8 cellular contexts compared by ENCODE assay signal in the genomic region with DNA sequence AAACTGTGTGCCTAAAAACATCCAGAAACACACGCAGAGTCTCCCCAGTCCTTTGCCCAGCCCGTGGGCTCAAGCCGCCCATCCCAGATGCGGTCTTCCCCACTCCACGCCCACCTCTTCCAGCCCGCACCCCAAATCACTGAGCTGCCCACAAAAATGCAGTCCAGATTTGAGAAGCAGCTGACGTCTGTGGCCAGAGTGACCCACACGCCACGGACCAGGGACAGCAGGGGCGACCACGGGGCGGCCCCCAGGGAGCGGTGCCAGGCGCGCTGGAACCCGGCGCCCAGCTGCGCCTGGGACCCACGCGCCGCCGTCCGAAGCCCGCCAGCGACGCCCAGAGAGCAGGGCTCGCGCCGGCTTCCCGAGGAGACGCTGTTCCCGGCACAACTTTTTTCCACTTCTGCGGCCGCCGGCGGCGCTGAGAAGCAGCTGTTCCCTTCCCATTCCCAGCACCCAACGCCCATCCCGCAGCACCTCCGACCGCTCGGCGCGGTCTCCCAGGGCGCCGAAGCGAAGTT. TPM values are rescaled to one million over a fixed set of nuclear protein-coding genes. Genes with fewer than 3 reads are reported as not detected.
A peak's percentile ranks its signal among the peaks of the same experiment; 100 is the strongest.
DNase-seq lines count a peak whose midpoint lies in the region; ATAC-seq and TF ChIP-seq lines count a peak whose summit lies in the region.

No MANE protein-coding gene starts in this region.

- no peaks in the 10 kb centered on the region for H3K36me3 Mint-ChIP-seq in natural killer cell

- TF ChIP-seq CTCF in fibroblast of pulmonary artery (IDR thresholded peaks at IDR 0.05; ENCODE audit: low read length, missing control alignments), result no peak
- no peak for TF ChIP-seq CTCF in natural killer cell (IDR thresholded peaks at IDR 0.05)

- intact Hi-C loops in natural killer cell (cut with micrococcal nuclease), result no loop called here

- H3K4me3 Mint-ChIP-seq in natural killer cell, result peak overlapping the region; percentile 81

- peaks cover 9 to 22% of the 10 kb centered on the region in 2 donors for H3K4me1 Mint-ChIP-seq in natural killer cell

- H3K27me3 Mint-ChIP-seq in natural killer cell (ENCODE audit: low read depth in 2 of 2), result peaks cover 27 to 34% of the 10 kb centered on the region in 2 donors

- peak; percentile 59 for DNase-seq in COR-L47 (lab: John Stamatoyannopoulos, UW)
- peak; percentile 25 for DNase-seq in UCSD-AML1 (lab: John Stamatoyannopoulos, UW; ENCODE audit: unreplicated experiment)
- DNase-seq in fibroblast of pulmonary artery (ENCODE audit: low read depth), result peak; percentile 57
- no peak for DNase-seq in natural killer cell
- DNase-seq in iPS-NIHi7 (ENCODE audit: extremely low spot score), result no peak
- DNase-seq in GF-D8 (lab: John Stamatoyannopoulos, UW), result no peak

- peak overlapping the region; percentile 96 for H3K4me3 ChIP-seq in fibroblast of pulmonary artery (replicated peaks; ENCODE audit: low read depth, low read length)

- ATAC-seq in GM19397 (IDR thresholded peaks at IDR 0.05; ENCODE audit: unreplicated experiment), result peak; percentile 30
- ATAC-seq in HG03565 (IDR thresholded peaks at IDR 0.05; ENCODE audit: unreplicated experiment), result peak; percentile 11
- peak in 2 of 3 donors; percentile 15 to 16 for ATAC-seq in natural killer cell

- H3K27ac Mint-ChIP-seq in natural killer cell, result no peak overlapping the region

- H3K9me3 Mint-ChIP-seq in natural killer cell, result no peaks in the 10 kb centered on the region

RNA-seq across cellular contexts. Expression of a gene that starts 0.7 kb away (rescaled TPM):
- total RNA-seq in natural killer cell, result 1 to 10 TPM in 1 of 3 donors, under 1 TPM in 2; 0.85 to 1.9 (median 1.00) TPM

Comparison
In these comparisons a context has a peak if more than half of its experiments do, and no peak if none do; other contexts are left out.
1. DNase-seq: peak in COR-L47 (single experiment), UCSD-AML1 (single experiment) and fibroblast of pulmonary artery (single experiment); none in natural killer cell (single experiment), iPS-NIHi7 (single experiment) and GF-D8 (single experiment).
2. Peak in every context shown above with its lines, with median percentiles within 50 percentile points of each other: ATAC-seq.